Comparison of ENCODE assay signal across 18 cellular contexts in the genomic region with DNA sequence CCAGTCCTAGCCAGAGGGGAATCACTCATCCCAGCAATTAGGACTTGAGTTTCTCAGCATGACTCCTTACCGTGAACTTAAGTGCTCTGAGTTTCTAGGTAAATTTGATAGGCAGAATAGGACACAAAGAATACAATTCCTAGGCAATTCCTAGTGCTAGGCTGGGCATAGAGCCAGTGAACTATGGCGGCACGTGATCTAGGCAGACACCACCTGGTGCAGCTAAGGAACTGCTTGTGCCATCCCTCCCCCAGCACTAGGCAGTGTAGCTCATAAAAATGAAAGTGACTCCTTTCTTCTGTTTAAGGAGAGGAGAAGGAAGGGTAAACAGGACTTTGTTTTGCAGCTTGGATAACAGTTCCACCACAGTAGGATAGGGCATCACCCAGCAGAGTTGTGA.
DNase-seq lines count a peak whose midpoint lies in the region; ATAC-seq, FAIRE-seq and TF ChIP-seq lines count a peak whose summit lies in the region.
"Had no signal": no experiment of that assay in that cellular context is flagged by ENCODE, and none has a peak within 500 bp of the region (broad histone marks: within the 10 kb centered on the region; RNA-seq: fewer than 3 reads in every experiment).

No MANE protein-coding gene starts in this region.

- peak; percentile 18 for ATAC-seq in naive thymus-derived CD4-positive, alpha-beta T cell
- ATAC-seq in GM18520 (IDR thresholded peaks at IDR 0.05; ENCODE audit: unreplicated experiment): no peak
- ATAC-seq: A549, HCT116 had no signal

- peaks cover 0 to 16% (median 3%) of the 10 kb centered on the region in 11 donors for H3K9me3 Mint-ChIP-seq in naive thymus-derived CD4-positive, alpha-beta T cell

- FAIRE-seq in GM12892 (lab: Jason Lieb, UNC): no peak
- FAIRE-seq: A549, GM18507 had no signal

- no peaks in the 10 kb centered on the region for H3K36me3 Mint-ChIP-seq in naive thymus-derived CD4-positive, alpha-beta T cell
- H3K36me3 Mint-ChIP-seq: CD4-positive, CD25-positive, alpha-beta regulatory T cell had no signal

- peak; percentile 64 for DNase-seq in DMS53 (lab: John Stamatoyannopoulos, UW)
- no peak for DNase-seq in DMS53 treated with DMSO at 0.1 percent for 48 hours (lab: John Stamatoyannopoulos, UW; ENCODE audit: unreplicated experiment)
- peak; percentile 33 for DNase-seq in M059J (ENCODE audit: low read depth)
- peak; percentile 18 for DNase-seq in NCI-H2196 (lab: John Stamatoyannopoulos, UW; ENCODE audit: unreplicated experiment)
- DNase-seq in naive thymus-derived CD4-positive, alpha-beta T cell: no peak
- no peak for DNase-seq in testis
- no peak for DNase-seq in GM12892 (ENCODE audit: insufficient read length)
- DNase-seq: AML-193, NCI-H1436 treated with DMSO at 0.1 percent for 48 hours, NCI-H526, PC-9, T-helper 1 cell had no signal

- no peak overlapping the region for H3K27ac Mint-ChIP-seq in naive thymus-derived CD4-positive, alpha-beta T cell
- H3K27ac Mint-ChIP-seq: CD4-positive, CD25-positive, alpha-beta regulatory T cell had no signal

- H3K27me3 ChIP-seq in naive thymus-derived CD4-positive, alpha-beta T cell (ENCODE audit: control insufficient read depth in 2 of 2, insufficient read depth in 2 of 2, low read length in 2 of 2): no peaks in the 10 kb centered on the region
- H3K27me3 ChIP-seq in testis: no peaks in the 10 kb centered on the region

- no peak for TF ChIP-seq POLR2A in testis (IDR thresholded peaks at IDR 0.05)
- TF ChIP-seq POLR2A in GM12892 (IDR thresholded peaks at IDR 0.05; ENCODE audit: low read depth, low read length): no peak

- POLR2A ChIA-PET in naive thymus-derived CD4-positive, alpha-beta T cell (lab: Charles Lee): no interaction called here

- no peak for TF ChIP-seq CTCF in testis (IDR thresholded peaks at IDR 0.05)

- H3K4me1 ChIP-seq in naive thymus-derived CD4-positive, alpha-beta T cell (ENCODE audit: control insufficient read depth in 2 of 2, insufficient read depth in 2 of 2, low read length in 2 of 2): no peaks in the 10 kb centered on the region
- H3K4me1 ChIP-seq in testis: no peaks in the 10 kb centered on the region
- H3K4me1 ChIP-seq: A549 had no signal

- H3K27me3 Mint-ChIP-seq in naive thymus-derived CD4-positive, alpha-beta T cell: no peaks in the 10 kb centered on the region
- H3K27me3 Mint-ChIP-seq: CD4-positive, CD25-positive, alpha-beta regulatory T cell had no signal

- H3K27ac ChIP-seq in naive thymus-derived CD4-positive, alpha-beta T cell (ENCODE audit: low read depth, low read length): no peak overlapping the region
- H3K27ac ChIP-seq in testis: no peak overlapping the region
- H3K27ac ChIP-seq: A549, KMS-11, PC-9 had no signal

- H3K4me3 ChIP-seq in naive thymus-derived CD4-positive, alpha-beta T cell (ENCODE audit: low read length): no peak overlapping the region
- no peak overlapping the region for H3K4me3 ChIP-seq in testis
- H3K4me3 ChIP-seq: A549, PC-9 had no signal

- no peaks in the 10 kb centered on the region for H3K4me1 Mint-ChIP-seq in naive thymus-derived CD4-positive, alpha-beta T cell
- H3K4me1 Mint-ChIP-seq: CD4-positive, CD25-positive, alpha-beta regulatory T cell had no signal

- no peaks in the 10 kb centered on the region for H3K36me3 ChIP-seq in naive thymus-derived CD4-positive, alpha-beta T cell (ENCODE audit: control insufficient read depth in 2 of 3, insufficient read depth in 3 of 3, low read length in 3 of 3)
- H3K36me3 ChIP-seq in testis (ENCODE audit: low read depth, missing control alignments): no peaks in the 10 kb centered on the region

- H3K9me3 ChIP-seq in naive thymus-derived CD4-positive, alpha-beta T cell (ENCODE audit: control insufficient read depth in 2 of 3, low read length in 3 of 3): no peaks in the 10 kb centered on the region
- no peaks in the 10 kb centered on the region for H3K9me3 ChIP-seq in testis
- H3K9me3 ChIP-seq: A549 had no signal

- intact Hi-C loops in naive thymus-derived CD4-positive, alpha-beta T cell (cut with micrococcal nuclease): no loop called here
- intact Hi-C loops in testis (cut with DNase I; ENCODE audit: low total_unique reads): no loop called here

- 90% methylated on average over 3 of the region's 3 CpGs; no CpG with 5 or more reads in 1 of the 2 donors for WGBS in testis, 2 donors

- CTCF ChIA-PET in naive thymus-derived CD4-positive, alpha-beta T cell (lab: Charles Lee): no interaction called here

- H3K4me3 Mint-ChIP-seq in naive thymus-derived CD4-positive, alpha-beta T cell: no peak overlapping the region
- H3K4me3 Mint-ChIP-seq: CD4-positive, CD25-positive, alpha-beta regulatory T cell had no signal

Comparison
In these comparisons a context has a peak if more than half of its experiments do, and no peak if none do; other contexts are left out.
1. DNase-seq: peak in DMS53 (single experiment), M059J (single experiment) and NCI-H2196 (single experiment); none in DMS53 treated with DMSO at 0.1 percent for 48 hours (single experiment), naive thymus-derived CD4-positive, alpha-beta T cell (0 of 9), testis (single experiment) and GM12892 (single experiment).